ENCODE assay signal across 21 cellular contexts in genomic region chr2:12047761-12048160, GRCh38.
"Had no signal": no experiment of that assay in that cellular context is flagged by ENCODE, and none has a peak within 500 bp of the region (broad histone marks: within the 10 kb centered on the region; RNA-seq: fewer than 3 reads in every experiment).

No MANE protein-coding gene starts in this region.

- H3K4me1 ChIP-seq: adrenal gland, ascending aorta, left ventricle myocardium inferior, pancreas, suprapubic skin had no signal

- H3K27ac ChIP-seq: adrenal gland, ascending aorta, left ventricle myocardium inferior, pancreas, stomach, suprapubic skin, tibial nerve had no signal

- H3K36me3 ChIP-seq: adrenal gland, ascending aorta, left ventricle myocardium inferior, pancreas, stomach, suprapubic skin, tibial nerve had no signal

- H3K4me3 ChIP-seq: adrenal gland, ascending aorta, left ventricle myocardium inferior, pancreas, stomach, suprapubic skin, tibial nerve had no signal

- H3K9me3 ChIP-seq: adrenal gland, ascending aorta, left ventricle myocardium inferior, pancreas, stomach, suprapubic skin, tibial nerve had no signal

- DNase-seq: activated CD4-positive, alpha-beta T cell treated with anti-CD3 and anti-CD28 coated beads for 48 hours; activated CD8-positive, alpha-beta T cell treated with anti-CD3 and anti-CD28 coated beads, Interleukin-2, amount 10 ng/mL, durations not matched to agents 7 days and 5 days; activated naive CD4-positive, alpha-beta T cell; activated T-cell treated with anti-CD3 and anti-CD28 coated beads, Interleukin-2, amount 50 U/mL, for 24 hours; adrenal gland; central memory CD4-positive, alpha-beta T cell; dermis blood vessel endothelial cell; effector CD8-positive, alpha-beta T cell; foreskin melanocyte; glutamatergic neuron; hippocampal formation; left ventricle myocardium inferior; pancreas; right cardiac atrium; stimulated activated CD4-positive, alpha-beta T cell treated with anti-CD3 and anti-CD28 coated beads, Interleukin-4, amount 100 ng/mL, for 24 hours; stomach; T1000 had no signal

- H3K27me3 ChIP-seq: ascending aorta, pancreas, stomach, suprapubic skin, tibial nerve had no signal

- FAIRE-seq: pancreas had no signal

- ATAC-seq: activated CD8-positive, alpha-beta T cell treated with anti-CD3 and anti-CD28 coated beads, Interleukin-2, amount 10 ng/mL, durations not matched to agents 7 days and 5 days; activated T-helper 17 cell treated with anti-CD3 and anti-CD28 coated beads, Interleukin-2, amount 50 U/mL, for 72 hours; pancreas; right cardiac atrium had no signal
